In genomic region chr9:22103650-22104575, GRCh38 we compare ENCODE assay signal across 12 cellular contexts.
A peak's percentile ranks its signal among the peaks of the same experiment; 100 is the strongest.
DNase-seq lines count a peak whose midpoint lies in the region; ATAC-seq and TF ChIP-seq lines count a peak whose summit lies in the region.
"Had no signal": no experiment of that assay in that cellular context is flagged by ENCODE, and none has a peak within 500 bp of the region (broad histone marks: within the 10 kb centered on the region; RNA-seq: fewer than 3 reads in every experiment).

No MANE protein-coding gene starts in this region.

- no peaks in the 10 kb centered on the region for H3K79me2 ChIP-seq in GM23248 (ENCODE audit: insufficient read depth)

- TF ChIP-seq CTCF in RWPE2 (IDR thresholded peaks at IDR 0.05; ENCODE audit: poor library complexity, severe bottlenecking) (no peak), gastroesophageal sphincter (IDR thresholded peaks at IDR 0.05) (no peak)

- no peaks in the 10 kb centered on the region for H3K9me3 ChIP-seq in GM23248 (ENCODE audit: low read depth)
- no peaks in the 10 kb centered on the region for H3K9me3 ChIP-seq in RWPE2 (ENCODE audit: severe bottlenecking)
- no peaks in the 10 kb centered on the region for H3K9me3 ChIP-seq in gastroesophageal sphincter

- H3F3A ChIP-seq in GM23248 (ENCODE audit: insufficient read depth): peaks cover 22% of the 10 kb centered on the region

- ATAC-seq in RWPE2 (ENCODE audit: low read depth) (peak; percentile 46), GM18907 (IDR thresholded peaks at IDR 0.05; ENCODE audit: unreplicated experiment) (no peak), gastroesophageal sphincter (no peak)

- H3K4me2 ChIP-seq in GM23248 (ENCODE audit: unreplicated experiment): peak overlapping the region; percentile 77

- H4K20me1 ChIP-seq in GM23248 (ENCODE audit: insufficient read depth): no peaks in the 10 kb centered on the region

- DNase-seq in GM23248 (peak; percentile 42), RWPE2 (ENCODE audit: low spot score) (no peak), fibroblast of peridontal ligament (ENCODE audit: extremely low read depth) (peak; percentile 49), renal cortical epithelial cell (ENCODE audit: low read depth) (peak; percentile 76), cerebellum (ENCODE audit: low spot score) (no peak), SKM-1 (lab: John Stamatoyannopoulos, UW; ENCODE audit: unreplicated experiment) (no peak)
- DNase-seq: NCI-H1092; NCI-H774; stimulated activated CD4-positive, alpha-beta T cell treated with anti-CD3 and anti-CD28 coated beads, Interleukin-1b, Interleukin-23, amount 100 ng/mL, for 48 hours had no signal

- H3K4me3 ChIP-seq in GM23248 (no peak overlapping the region), RWPE2 (ENCODE audit: severe bottlenecking) (no peak overlapping the region), gastroesophageal sphincter (no peak overlapping the region)

- H3K9ac ChIP-seq in GM23248: peak overlapping the region; percentile 26

- no peak for TF ChIP-seq POLR2A in gastroesophageal sphincter (IDR thresholded peaks at IDR 0.05)

- TF ChIP-seq EP300 in gastroesophageal sphincter (IDR thresholded peaks at IDR 0.05): no peak

- peak overlapping the region; percentile 14 for H2AFZ ChIP-seq in GM23248

- H3K4me1 ChIP-seq in GM23248 (ENCODE audit: insufficient read depth): peaks cover 38% of the 10 kb centered on the region
- peaks cover 55% of the 10 kb centered on the region for H3K4me1 ChIP-seq in RWPE2 (ENCODE audit: insufficient read depth, poor library complexity, severe bottlenecking)
- H3K4me1 ChIP-seq in gastroesophageal sphincter: no peaks in the 10 kb centered on the region

- in situ Hi-C loops in GM23248 (cut with MboI): loop anchor here (25.0 kb wide), 1 partner anchor 292 kb away; the partner anchor contains the start of gene MTAP

- H3K9me2 ChIP-seq in GM23248 (ENCODE audit: insufficient read depth): no peaks in the 10 kb centered on the region; the same call in 1 of the 2 replicates

- H3K27me3 ChIP-seq in GM23248 (replicated peaks; ENCODE audit: insufficient read depth) (no peaks in the 10 kb centered on the region), RWPE2 (ENCODE audit: insufficient read depth, poor library complexity, severe bottlenecking) (no peaks in the 10 kb centered on the region), gastroesophageal sphincter (no peaks in the 10 kb centered on the region)

- 61 to 75% methylated on average over 4 of the region's 4 CpGs for WGBS in GM23248 (ENCODE audit: low coverage in 1 of 2, low lambda C conversion rate in 2 of 2, missing lambda C conversion rate in 2 of 2), 2 experiments
- 63 to 65% methylated on average over 4 of the region's 4 CpGs for WGBS in gastroesophageal sphincter (ENCODE audit: low coverage in 1 of 2), 2 donors

- H3K36me3 ChIP-seq in GM23248 (ENCODE audit: low read depth) (no peaks in the 10 kb centered on the region), RWPE2 (ENCODE audit: low read depth) (no peaks in the 10 kb centered on the region), gastroesophageal sphincter (no peaks in the 10 kb centered on the region)

- H3K27ac ChIP-seq in GM23248: peak overlapping the region; percentile 76
- H3K27ac ChIP-seq in RWPE2 (ENCODE audit: poor library complexity, severe bottlenecking): peak overlapping the region; percentile 98
- peak overlapping the region in 2 of 4 donors; percentile 44 to 53 for H3K27ac ChIP-seq in gastroesophageal sphincter
- H3K27ac ChIP-seq: VCaP had no signal

Comparison
In these comparisons a context has a peak if more than half of its experiments do, and no peak if none do; other contexts are left out.
1. DNase-seq: peak in GM23248 (single experiment), fibroblast of peridontal ligament (single experiment) and renal cortical epithelial cell (single experiment); none in RWPE2 (single experiment), cerebellum (single experiment) and SKM-1 (single experiment).